12 cellular contexts compared by ENCODE assay signal in the genomic region with DNA sequence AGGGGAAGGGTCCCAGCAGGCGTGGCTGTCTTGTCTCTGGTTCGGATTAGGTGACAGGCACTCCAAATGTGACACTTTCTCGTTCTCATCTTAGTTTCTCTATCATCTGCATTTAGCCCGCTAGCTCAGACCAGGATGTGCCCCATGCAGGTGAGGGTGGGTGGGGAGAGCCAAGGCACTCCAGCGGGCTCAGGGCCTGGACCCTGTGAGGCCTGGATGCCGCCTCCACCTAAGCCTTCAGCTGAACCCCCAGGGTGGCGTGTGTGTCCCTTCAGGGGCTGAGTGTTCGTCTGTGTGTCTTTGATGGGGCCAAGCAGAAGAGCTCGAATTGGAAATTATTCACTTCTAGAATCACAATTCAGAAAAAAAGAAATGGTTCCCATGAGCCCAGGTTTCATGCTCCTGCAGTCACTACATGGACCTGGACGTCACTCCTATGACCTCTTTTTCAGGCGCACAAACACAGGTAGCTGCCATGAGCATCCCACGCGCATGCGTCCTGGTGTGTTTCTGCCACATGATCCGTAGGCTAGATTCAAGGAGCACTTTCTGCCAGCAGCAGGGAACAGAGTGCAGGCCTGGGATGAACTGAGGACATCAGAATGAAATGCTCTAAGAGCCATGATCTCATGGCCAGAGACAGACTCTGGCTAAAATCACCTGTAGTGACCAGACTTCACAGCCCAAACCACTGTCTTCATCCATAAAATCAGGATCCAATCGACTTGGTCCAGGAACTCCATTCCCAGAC. TPM values are rescaled to one million over a fixed set of nuclear protein-coding genes. Genes with fewer than 3 reads are reported as not detected.
DNase-seq lines count a peak whose midpoint lies in the region; ATAC-seq and TF ChIP-seq lines count a peak whose summit lies in the region.
"Had no signal": no experiment of that assay in that cellular context is flagged by ENCODE, and none has a peak within 500 bp of the region (broad histone marks: within the 10 kb centered on the region; RNA-seq: fewer than 3 reads in every experiment).

No MANE protein-coding gene starts in this region.

- H3K27ac ChIP-seq in HEK293 (ENCODE audit: extremely low read depth, low read depth, low read length) (no peak overlapping the region), ectodermal cell (ENCODE audit: insufficient read depth, low read depth, low read length, poor library complexity, severe bottlenecking) (peak overlapping the region; percentile 90), right lobe of liver (peak overlapping the region; percentile 64 to 85 (median 74)), smooth muscle cell (ENCODE audit: low read depth) (peak overlapping the region; percentile 99)

- peaks cover 3% of the 10 kb centered on the region for H3F3A ChIP-seq in smooth muscle cell (ENCODE audit: low read depth)

- TF ChIP-seq POLR2A in right lobe of liver (IDR thresholded peaks at IDR 0.05): no peak

- CTCF ChIA-PET in HEK293 (lab: Yijun Ruan, JAX): interaction anchor here (1.4 to 3.5 kb wide), 4 partner anchors 8 to 48 kb away, joined by 7 to 15 read pairs (median 11); no protein-coding TSS in a partner anchor

- H3K9me3 ChIP-seq in HEK293 (ENCODE audit: control insufficient read depth, insufficient read depth, low read depth, low read length) (no peaks in the 10 kb centered on the region), ectodermal cell (ENCODE audit: control insufficient read depth, low read length) (no peaks in the 10 kb centered on the region), right lobe of liver (no peaks in the 10 kb centered on the region), smooth muscle cell (replicated peaks; ENCODE audit: low read depth) (no peaks in the 10 kb centered on the region)

- H3K27me3 ChIP-seq in ectodermal cell (ENCODE audit: control insufficient read depth, insufficient read depth, low read length, poor library complexity, severe bottlenecking) (no peaks in the 10 kb centered on the region), right lobe of liver (no peaks in the 10 kb centered on the region), smooth muscle cell (ENCODE audit: low read depth) (no peaks in the 10 kb centered on the region)

- peak overlapping the region; percentile 80 for H3K9ac ChIP-seq in smooth muscle cell (ENCODE audit: low read depth)

- POLR2A ChIA-PET in HEK293 (lab: Yijun Ruan, JAX): interaction anchor here (0.6 to 2.4 kb wide), 4 partner anchors 8 to 87 kb away, joined by 3 to 10 read pairs (median 4); no protein-coding TSS in a partner anchor

- in situ Hi-C loops in GM13977 (cut with MboI; ENCODE audit: low pct_unique_long_range_greater_than_20kb, low sequenced_read_pairs, unreplicated experiment): no loop called here

- intact Hi-C loops in right lobe of liver (cut with DNase I): no loop called here

- H3K36me3 ChIP-seq in HEK293 (ENCODE audit: control insufficient read depth in 2 of 2, insufficient read depth in 1 of 2, low read length in 2 of 2) (no peaks in the 10 kb centered on the region), ectodermal cell (ENCODE audit: control insufficient read depth, insufficient read depth, low read length) (no peaks in the 10 kb centered on the region), right lobe of liver (no peaks in the 10 kb centered on the region), smooth muscle cell (ENCODE audit: low read depth) (no peaks in the 10 kb centered on the region)

- DNase-seq in right lobe of liver: no peak
- DNase-seq in smooth muscle cell (lab: John Stamatoyannopoulos, UW; ENCODE audit: unreplicated experiment): no peak
- no peak for DNase-seq in NCI-H187 (lab: John Stamatoyannopoulos, UW)
- no peak for DNase-seq in GM13977 (ENCODE audit: low spot score)
- no peak for DNase-seq in GM19238 (ENCODE audit: insufficient read length, low spot score)
- DNase-seq: activated CD8-positive, alpha-beta memory T cell treated with anti-CD3 and anti-CD28 coated beads, Interleukin-2, amount 10 ng/mL, durations not matched to agents 7 days and 5 days; central memory CD4-positive, alpha-beta T cell had no signal

- ATAC-seq in right lobe of liver (no peak), HG03571 (IDR thresholded peaks at IDR 0.05; ENCODE audit: unreplicated experiment) (no peak)
- ATAC-seq: activated CD8-positive, alpha-beta memory T cell treated with anti-CD3 and anti-CD28 coated beads, Interleukin-2, amount 10 ng/mL, durations not matched to agents 7 days and 5 days; HCT116 had no signal

- no peak overlapping the region for H2AFZ ChIP-seq in smooth muscle cell (ENCODE audit: low read depth)

- H3K4me1 ChIP-seq in HEK293 (ENCODE audit: control insufficient read depth, insufficient read depth, low read length) (no peaks in the 10 kb centered on the region), ectodermal cell (ENCODE audit: control insufficient read depth, insufficient read depth, low read length) (peaks cover 38% of the 10 kb centered on the region), right lobe of liver (no peaks in the 10 kb centered on the region), smooth muscle cell (ENCODE audit: low read depth) (peaks cover 22% of the 10 kb centered on the region)

- H3K4me3 ChIP-seq in HEK293 (ENCODE audit: low read depth, low read length) (no peak overlapping the region), ectodermal cell (ENCODE audit: insufficient read depth, low read depth, low read length) (no peak overlapping the region), right lobe of liver (no peak overlapping the region), smooth muscle cell (no peak overlapping the region)

- H3K79me2 ChIP-seq in smooth muscle cell (ENCODE audit: low read depth): no peaks in the 10 kb centered on the region

- H3K4me2 ChIP-seq in smooth muscle cell: peak overlapping the region; percentile 76

- TF ChIP-seq CTCF in HEK293 (tag by site-specific recombination; IDR thresholded peaks at IDR 0.05) (no peak), right lobe of liver (IDR thresholded peaks at IDR 0.05) (no peak), smooth muscle cell (IDR thresholded peaks at IDR 0.05; ENCODE audit: borderline replicate concordance, insufficient read depth, poor library complexity, severe bottlenecking) (no peak), GM13977 (IDR thresholded peaks at IDR 0.05; ENCODE audit: extremely low read depth, insufficient read depth, missing control alignments) (no peak)

- no peaks in the 10 kb centered on the region for H4K20me1 ChIP-seq in smooth muscle cell (ENCODE audit: low read depth)

- 93 to 94% methylated on average over 16 of the region's 16 CpGs for WGBS in ectodermal cell, 2 experiments
- 87% methylated on average over 10 of the region's 16 CpGs for WGBS in right lobe of liver (ENCODE audit: insufficient coverage, low coverage, low lambda C conversion rate, missing lambda C conversion rate)
- 92% methylated on average over 16 of the region's 16 CpGs for WGBS in smooth muscle cell (ENCODE audit: low lambda C conversion rate)

TF ChIP-seq in HEK293, 187 proteins besides CTCF, POLR2A, EP300 and RAD21:
- TF ChIP-seq GLI2 (tag by site-specific recombination; IDR thresholded peaks at IDR 0.05; ENCODE audit: borderline replicate concordance, low read depth) (no peak), ZNF510 (tag by site-specific recombination; IDR thresholded peaks at IDR 0.05; ENCODE audit: insufficient replicate concordance) (no peak), GLIS1 (tag by site-specific recombination; IDR thresholded peaks at IDR 0.05) (peak; percentile 19; the same call in 1 of the 2 replicates), ZNF10 (tag by site-specific recombination; IDR thresholded peaks at IDR 0.05) (no peak), ZNF596 (tag by site-specific recombination; IDR thresholded peaks at IDR 0.05) (no peak)

RNA-seq across cellular contexts. Expression of a gene that starts 25.8 kb away (rescaled TPM):
- polyA plus RNA-seq in ectodermal cell (2013, experiment 1 of 4): not detected
- not detected for polyA plus RNA-seq in ectodermal cell (2013, experiment 2 of 4)
- polyA plus RNA-seq in ectodermal cell (2013, experiment 3 of 4): not detected
- not detected for polyA plus RNA-seq in ectodermal cell (2013, experiment 4 of 4)
- total RNA-seq in right lobe of liver (not detected), smooth muscle cell (not detected in 2 replicates)
- 0.30 TPM in 1 of 2 replicates, not detected in the other for polyA plus RNA-seq in smooth muscle cell
- total RNA-seq: activated CD8-positive, alpha-beta memory T cell treated with anti-CD3 and anti-CD28 coated beads, Interleukin-2, amount 10 ng/mL, durations not matched to agents 7 days and 5 days; T-helper 2 cell treated with Interferon-gamma antibody and Interleukin-4, amounts not matched to agents 100 ng/mL and 5 ng/mL, for 36 hours had no signal

RNA-seq across cellular contexts. Expression of a gene that starts 28.1 kb away (rescaled TPM):
- 103 TPM for polyA plus RNA-seq in ectodermal cell (2013, experiment 1 of 4)
- 95.0 TPM for polyA plus RNA-seq in ectodermal cell (2013, experiment 2 of 4)
- 91.9 TPM for polyA plus RNA-seq in ectodermal cell (2013, experiment 3 of 4)
- polyA plus RNA-seq in ectodermal cell (2013, experiment 4 of 4): 94.7 TPM
- total RNA-seq in right lobe of liver (10 to 100 TPM in 2 of 6 experiments, 1 to 10 TPM in 4; 2.4 to 18.5 (median 9.0) TPM), smooth muscle cell (344 and 460 TPM in 2 replicates)
- polyA plus RNA-seq in smooth muscle cell: 345 and 359 TPM in 2 replicates

Comparison
In these comparisons a context has a peak if more than half of its experiments do, and no peak if none do; other contexts are left out.
1. RNA of a gene that starts 28.1 kb away (total RNA-seq): 344 to 460 TPM in smooth muscle cell; 2.4 to 18.5 TPM in right lobe of liver; every median in the first group is over 10 times any median in the second.